In the genomic region with DNA sequence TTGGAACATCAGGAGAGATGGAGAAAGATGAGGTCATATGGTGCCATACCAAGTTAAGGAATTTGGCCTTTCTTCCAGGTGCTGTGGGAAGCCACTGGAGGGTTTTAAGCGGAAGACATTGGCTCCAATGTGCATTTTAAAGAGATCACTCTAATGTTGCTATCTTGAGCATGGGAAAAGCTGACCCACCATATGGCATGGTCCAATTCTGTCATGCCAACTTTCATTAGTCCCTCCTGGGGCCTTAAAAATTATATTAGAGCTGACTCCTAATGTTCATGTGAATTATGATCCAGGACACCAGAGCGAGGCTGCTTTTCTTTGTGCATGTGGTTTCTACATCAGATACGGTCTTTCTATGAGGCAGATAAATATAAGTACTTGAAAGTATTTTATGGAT, we compare ENCODE assay signal across 35 cellular contexts.
"Had no signal": no experiment of that assay in that cellular context is flagged by ENCODE, and none has a peak within 500 bp of the region (broad histone marks: within the 10 kb centered on the region; RNA-seq: fewer than 3 reads in every experiment).

No MANE protein-coding gene starts in this region.

- DNase-seq: Karpas-422, Kasumi-1, MG63, MM.1S, MV-4-11, NCI-H1048, NCI-H1092, NCI-H1092 treated with DMSO at 0.1 percent for 48 hours, NCI-H1105, NCI-H1105 treated with DMSO at 0.1 percent for 48 hours, NCI-H1417, NCI-H1417 treated with DMSO at 0.1 percent for 48 hours, NCI-H1436, NCI-H1436 treated with DMSO at 0.1 percent for 48 hours, NCI-H146, NCI-H1694, NCI-H1694 treated with DMSO at 0.1 percent for 48 hours, NCI-H187, NCI-H187 treated with DMSO at 0.1 percent for 48 hours, NCI-H1930, NCI-H2029, NCI-H2029 treated with DMSO at 0.1 percent for 48 hours, NCI-H2081, NCI-H2081 treated with DMSO at 0.1 percent for 48 hours, NCI-H2107, NCI-H2171, NCI-H2171 treated with DMSO at 0.1 percent for 48 hours, NCI-H2227 treated with DMSO at 0.1 percent for 48 hours, NCI-H226, NCI-H345, NCI-H446, NCI-H446 treated with DMSO at 0.1 percent for 48 hours, NCI-H510A, NCI-H510A treated with DMSO at 0.1 percent for 48 hours, NCI-H524 had no signal
